1 cellular context compared by ENCODE assay signal in the genomic region with DNA sequence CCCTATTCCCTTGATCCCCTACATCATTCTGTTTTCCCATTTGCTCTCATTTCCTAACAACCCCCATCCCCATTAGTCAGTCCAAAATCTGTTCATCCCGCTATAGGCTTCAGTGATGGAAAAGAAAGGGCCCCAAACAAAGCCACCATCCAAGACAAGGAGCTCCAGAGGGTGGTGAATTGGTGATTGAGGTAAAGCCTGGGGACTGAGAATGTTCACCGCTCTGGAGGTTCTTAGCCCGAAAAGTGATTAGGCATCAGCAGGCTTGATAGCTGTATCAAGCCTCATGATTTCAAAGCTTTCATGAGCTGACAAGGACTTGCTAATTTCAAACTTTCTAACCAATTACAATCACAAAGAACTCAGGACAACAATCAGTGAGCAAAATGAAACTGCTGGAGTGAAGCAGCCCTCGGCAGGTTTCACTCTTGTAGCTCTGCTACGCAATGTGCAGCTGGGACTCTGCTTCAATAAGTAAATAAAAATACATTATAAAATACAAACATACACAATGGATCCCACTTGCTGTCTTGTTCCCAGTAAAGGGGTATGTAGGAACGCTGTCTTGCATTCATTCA.
TF ChIP-seq lines count a peak whose summit lies in the region.

No MANE protein-coding gene starts in this region.

TF ChIP-seq in IMR-90, 13 proteins besides CTCF, POLR2A, EP300 and RAD21 (continued from another document):
- TF ChIP-seq, protein P1, sequence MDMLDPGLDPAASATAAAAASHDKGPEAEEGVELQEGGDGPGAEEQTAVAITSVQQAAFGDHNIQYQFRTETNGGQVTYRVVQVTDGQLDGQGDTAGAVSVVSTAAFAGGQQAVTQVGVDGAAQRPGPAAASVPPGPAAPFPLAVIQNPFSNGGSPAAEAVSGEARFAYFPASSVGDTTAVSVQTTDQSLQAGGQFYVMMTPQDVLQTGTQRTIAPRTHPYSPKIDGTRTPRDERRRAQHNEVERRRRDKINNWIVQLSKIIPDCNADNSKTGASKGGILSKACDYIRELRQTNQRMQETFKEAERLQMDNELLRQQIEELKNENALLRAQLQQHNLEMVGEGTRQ (IDR thresholded peaks at IDR 0.05; ENCODE audit: low read depth, low read length): no peak
- TF ChIP-seq SMC3 (IDR thresholded peaks at IDR 0.05; ENCODE audit: low read depth, low read length) (no peak), NFE2L2 (IDR thresholded peaks at IDR 0.05; ENCODE audit: low read depth, low read length) (no peak), RCOR1 (IDR thresholded peaks at IDR 0.05; ENCODE audit: insufficient replicate concordance, low read length) (no peak), CHD1 (IDR thresholded peaks at IDR 0.05; ENCODE audit: low read depth, low read length) (no peak)
- TF ChIP-seq, protein P2, sequence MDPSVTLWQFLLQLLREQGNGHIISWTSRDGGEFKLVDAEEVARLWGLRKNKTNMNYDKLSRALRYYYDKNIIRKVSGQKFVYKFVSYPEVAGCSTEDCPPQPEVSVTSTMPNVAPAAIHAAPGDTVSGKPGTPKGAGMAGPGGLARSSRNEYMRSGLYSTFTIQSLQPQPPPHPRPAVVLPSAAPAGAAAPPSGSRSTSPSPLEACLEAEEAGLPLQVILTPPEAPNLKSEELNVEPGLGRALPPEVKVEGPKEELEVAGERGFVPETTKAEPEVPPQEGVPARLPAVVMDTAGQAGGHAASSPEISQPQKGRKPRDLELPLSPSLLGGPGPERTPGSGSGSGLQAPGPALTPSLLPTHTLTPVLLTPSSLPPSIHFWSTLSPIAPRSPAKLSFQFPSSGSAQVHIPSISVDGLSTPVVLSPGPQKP (IDR thresholded peaks at IDR 0.05; ENCODE audit: borderline replicate concordance, low read depth, low read length): no peak
